In genomic region chr7:40447345-40447744, GRCh38 we compare ENCODE assay signal across 21 cellular contexts.
DNase-seq lines count a peak whose midpoint lies in the region; ATAC-seq, FAIRE-seq and TF ChIP-seq lines count a peak whose summit lies in the region.
"Had no signal": no experiment of that assay in that cellular context is flagged by ENCODE, and none has a peak within 500 bp of the region (broad histone marks: within the 10 kb centered on the region; RNA-seq: fewer than 3 reads in every experiment).

No MANE protein-coding gene starts in this region.

- 0% methylated on average over 2 of the region's 2 CpGs for WGBS in K562 (ENCODE audit: insufficient coverage, low coverage, missing lambda C conversion rate)

- H3K4me3 ChIP-seq in A673 (ENCODE audit: low read depth, low read length, poor library complexity, severe bottlenecking) = no peak overlapping the region
- H3K4me3 ChIP-seq in GM23338 = no peak overlapping the region
- H3K4me3 ChIP-seq in OCI-LY7 (ENCODE audit: low read depth, low read length, poor library complexity, severe bottlenecking) = no peak overlapping the region
- no peak overlapping the region for H3K4me3 ChIP-seq in K562

- H3K27ac ChIP-seq in A673 (ENCODE audit: low read depth, low read length, poor library complexity, severe bottlenecking) (no peak overlapping the region), GM23338 (ENCODE audit: low read depth) (no peak overlapping the region), OCI-LY7 (ENCODE audit: low read depth, low read length, poor library complexity, severe bottlenecking) (no peak overlapping the region), K562 (ENCODE audit: extremely low read depth, low read depth, low read length) (no peak overlapping the region)

- no peak overlapping the region for H2AFZ ChIP-seq in GM23338
- no peak overlapping the region for H2AFZ ChIP-seq in OCI-LY7 (ENCODE audit: low read length)
- no peak overlapping the region for H2AFZ ChIP-seq in K562 (ENCODE audit: low read depth, low read length)

- H3K79me2 ChIP-seq in GM23338 (replicated peaks; ENCODE audit: insufficient read depth) (no peaks in the 10 kb centered on the region), OCI-LY7 (ENCODE audit: insufficient read depth, low read depth, low read length) (no peaks in the 10 kb centered on the region), K562 (ENCODE audit: control insufficient read depth, insufficient read depth, low read length) (no peaks in the 10 kb centered on the region)

- H3K36me3 ChIP-seq in A673 (ENCODE audit: insufficient read depth, low read length, poor library complexity, severe bottlenecking) = no peaks in the 10 kb centered on the region
- no peaks in the 10 kb centered on the region for H3K36me3 ChIP-seq in GM23338 (ENCODE audit: insufficient read depth)
- no peaks in the 10 kb centered on the region for H3K36me3 ChIP-seq in OCI-LY7 (ENCODE audit: insufficient read depth, low read length)
- no peaks in the 10 kb centered on the region for H3K36me3 ChIP-seq in K562 (ENCODE audit: control insufficient read depth, insufficient read depth, low read length)

- DNase-seq in A673 (ENCODE audit: low spot score) (no peak), GM23338 (ENCODE audit: low spot score) (peak; percentile 43), OCI-LY7 (ENCODE audit: low spot score) (peak; percentile 3), K562 (ENCODE audit: extremely low read depth in 1 of 4, low spot score in 3 of 4) (no peak), AG08395 (ENCODE audit: low spot score) (no peak), progenitor cell of endocrine pancreas (ENCODE audit: low spot score, unreplicated experiment) (no peak)
- DNase-seq: activated CD4-positive, alpha-beta T cell treated with anti-CD3 and anti-CD28 coated beads, Interleukin-2, amount 10 ng/mL, durations not matched to agents 7 days and 5 days; activated CD8-positive, alpha-beta memory T cell treated with anti-CD3 and anti-CD28 coated beads, Interleukin-2, amount 50 U/mL, for 48 hours; CD8-positive, alpha-beta T cell; EL; Karpas-422; mammary epithelial cell; naive thymus-derived CD4-positive, alpha-beta T cell; NCI-H1436; NCI-H2227 treated with DMSO at 0.1 percent for 48 hours; SIG-M5; stimulated activated CD4-positive, alpha-beta T cell treated with anti-CD3 and anti-CD28 coated beads, Interleukin-4, amount 100 ng/mL, for 24 hours had no signal

- BruUV-seq in A673 (replicated peaks; lab: Mats Ljungman, UMichigan) (no TSS peak), OCI-LY7 (replicated peaks; lab: Mats Ljungman, UMichigan) (no TSS peak), K562 (replicated peaks; lab: Mats Ljungman, UMichigan) (no TSS peak)

- in situ Hi-C loops in K562 (cut with MboI) = no loop called here

- H3K9me1 ChIP-seq in K562 (ENCODE audit: control insufficient read depth, insufficient read depth, low read length) = no peaks in the 10 kb centered on the region

- no peaks in the 10 kb centered on the region for H3F3A ChIP-seq in GM23338 (replicated peaks; ENCODE audit: low read depth)

- TF ChIP-seq POLR2A in K562 (conservative IDR thresholded peaks at IDR 0.05) (no peak), GM18505 (IDR thresholded peaks at IDR 0.05; ENCODE audit: borderline replicate concordance, extremely low read depth, insufficient read depth, insufficient read length) (no peak)

- intact Hi-C loops in A673 (cut with micrococcal nuclease; ENCODE audit: unreplicated experiment) (no loop called here), OCI-LY7 (cut with micrococcal nuclease; ENCODE audit: unreplicated experiment) (no loop called here), K562 (cut with micrococcal nuclease) (no loop called here)

- H3K9me3 ChIP-seq in A673 (ENCODE audit: low read depth, low read length, poor library complexity, severe bottlenecking) = no peaks in the 10 kb centered on the region
- no peaks in the 10 kb centered on the region for H3K9me3 ChIP-seq in OCI-LY7 (ENCODE audit: low read length)
- H3K9me3 ChIP-seq in K562 (replicated peaks; ENCODE audit: control insufficient read depth, insufficient read depth, low read depth, low read length) = no peaks in the 10 kb centered on the region

- H3K4me2 ChIP-seq in GM23338 (no peak overlapping the region), OCI-LY7 (ENCODE audit: low read length) (no peak overlapping the region), K562 (ENCODE audit: insufficient read depth, low read length) (no peak overlapping the region)

- FAIRE-seq in K562 (lab: Jason Lieb, UNC) = no peak
- FAIRE-seq: keratinocyte had no signal

- H3K9me2 ChIP-seq in GM23338 (ENCODE audit: insufficient read depth) (no peaks in the 10 kb centered on the region), OCI-LY7 (ENCODE audit: insufficient read depth, low read length) (no peaks in the 10 kb centered on the region)

- no peaks in the 10 kb centered on the region for H3K9me3 Mint-ChIP-seq in GM23338
- H3K9me3 Mint-ChIP-seq in progenitor cell of endocrine pancreas (ENCODE audit: low read depth) = peaks cover 3% of the 10 kb centered on the region

- ATAC-seq in GM23338 (peak; percentile 50; the same call in 2 of the 3 replicates), K562 (no peak), HG03097 (IDR thresholded peaks at IDR 0.05; ENCODE audit: low FRiP score, unreplicated experiment) (no peak), GM18505 (IDR thresholded peaks at IDR 0.05; ENCODE audit: unreplicated experiment) (no peak)
- ATAC-seq: CD8-positive, alpha-beta T cell; naive thymus-derived CD4-positive, alpha-beta T cell had no signal

- no peaks in the 10 kb centered on the region for H3K4me1 ChIP-seq in A673 (ENCODE audit: insufficient read depth, low read length, poor library complexity, severe bottlenecking)
- no peaks in the 10 kb centered on the region for H3K4me1 ChIP-seq in GM23338 (ENCODE audit: insufficient read depth)
- H3K4me1 ChIP-seq in OCI-LY7 (ENCODE audit: insufficient read depth, low read length, poor library complexity, severe bottlenecking) = no peaks in the 10 kb centered on the region
- no peaks in the 10 kb centered on the region for H3K4me1 ChIP-seq in K562 (replicated peaks in 1 of 2; ENCODE audit: control insufficient read depth in 2 of 2, insufficient read depth in 2 of 2, low read length in 2 of 2)

- H3K36me3 Mint-ChIP-seq in GM23338 (ENCODE audit: low read depth) = no peaks in the 10 kb centered on the region
- H3K36me3 Mint-ChIP-seq in progenitor cell of endocrine pancreas (ENCODE audit: insufficient read depth) = no peaks in the 10 kb centered on the region
- H3K36me3 Mint-ChIP-seq: CD8-positive, alpha-beta T cell had no signal

- no peak for TF ChIP-seq EP300 in K562 (IDR thresholded peaks at IDR 0.05; ENCODE audit: low read length)

- H3K27me3 Mint-ChIP-seq in GM23338 (ENCODE audit: insufficient read depth, low read depth, poor library complexity) (no peaks in the 10 kb centered on the region), progenitor cell of endocrine pancreas (no peaks in the 10 kb centered on the region)
- H3K27me3 Mint-ChIP-seq: activated CD4-positive, alpha-beta T cell treated with anti-CD3 and anti-CD28 coated beads, Interleukin-2, amount 10 ng/mL, durations not matched to agents 7 days and 5 days; central memory CD8-positive, alpha-beta T cell had no signal

- H3K9ac ChIP-seq in K562 (ENCODE audit: insufficient read depth in 1 of 2, low read depth in 2 of 2, low read length in 2 of 2) = no peak overlapping the region

- 0 out of 2 replicates have a peak, but pooled peaks have one; percentile 23 for TF ChIP-seq CTCF in A673 (conservative IDR thresholded peaks at IDR 0.05; ENCODE audit: low read depth, low read length)
- peak; percentile 49 to 68 for TF ChIP-seq CTCF in GM23338 (conservative IDR thresholded peaks at IDR 0.05; ENCODE audit: low read depth in 2 of 2)
- peak; percentile 55 for TF ChIP-seq CTCF in OCI-LY7 (conservative IDR thresholded peaks at IDR 0.05; ENCODE audit: low read length)
- TF ChIP-seq CTCF in K562 (IDR thresholded peaks at IDR 0.05 in 2 of 3, conservative IDR thresholded peaks at IDR 0.05 in 1 of 3; ENCODE audit: insufficient read depth in 2 of 3, low read depth in 1 of 3, low read length in 3 of 3) = peak in 1 of 3 experiments; percentile 33; a peak in 1 of 6 replicates
- TF ChIP-seq CTCF in progenitor cell of endocrine pancreas (IDR thresholded peaks at IDR 0.05; ENCODE audit: unreplicated experiment) = no peak

- no peak overlapping the region for H3K4me3 Mint-ChIP-seq in GM23338
- H3K4me3 Mint-ChIP-seq in progenitor cell of endocrine pancreas (ENCODE audit: low read depth) = no peak overlapping the region
- H3K4me3 Mint-ChIP-seq: activated CD4-positive, alpha-beta T cell treated with anti-CD3 and anti-CD28 coated beads, Interleukin-2, amount 10 ng/mL, durations not matched to agents 7 days and 5 days; CD8-positive, alpha-beta T cell; central memory CD8-positive, alpha-beta T cell; naive thymus-derived CD4-positive, alpha-beta T cell had no signal

- no peak overlapping the region for H3K27ac Mint-ChIP-seq in GM23338
- no peak overlapping the region for H3K27ac Mint-ChIP-seq in progenitor cell of endocrine pancreas
- H3K27ac Mint-ChIP-seq: activated CD4-positive, alpha-beta T cell treated with anti-CD3 and anti-CD28 coated beads, Interleukin-2, amount 10 ng/mL, durations not matched to agents 7 days and 5 days; CD8-positive, alpha-beta T cell; naive thymus-derived CD4-positive, alpha-beta T cell had no signal

- CTCF ChIA-PET in A673 (lab: Charles Lee) (no interaction called here), OCI-LY7 (lab: Charles Lee; ENCODE audit: unreplicated experiment) (no interaction called here), K562 (lab: Yijun Ruan, JAX; ENCODE audit: low intra/inter-chr PET ratio) (no interaction called here)

- H3K27me3 ChIP-seq in A673 (replicated peaks; ENCODE audit: insufficient read depth, low read depth, low read length, poor library complexity) = no peaks in the 10 kb centered on the region
- H3K27me3 ChIP-seq in GM23338 (ENCODE audit: insufficient read depth) = no peaks in the 10 kb centered on the region
- no peaks in the 10 kb centered on the region for H3K27me3 ChIP-seq in K562 (ENCODE audit: control insufficient read depth in 2 of 2, insufficient read depth in 2 of 2, low read length in 2 of 2)

- POLR2A ChIA-PET in A673 (lab: Charles Lee; ENCODE audit: low non-redundant PET) = no interaction called here
- POLR2A ChIA-PET in OCI-LY7 (lab: Charles Lee) = interaction anchor here (0.7 kb wide), 1 partner anchor 338 kb away, joined by 3 read pairs; no protein-coding TSS in a partner anchor
- POLR2A ChIA-PET in K562 (lab: Yijun Ruan, JAX) = no interaction called here

- H4K20me1 ChIP-seq in GM23338 (replicated peaks; ENCODE audit: insufficient read depth) (no peaks in the 10 kb centered on the region), OCI-LY7 (ENCODE audit: insufficient read depth, low read length) (no peaks in the 10 kb centered on the region), K562 (replicated peaks; ENCODE audit: control insufficient read depth, insufficient read depth, low read length) (no peaks in the 10 kb centered on the region)

- peak; percentile 36 to 55 for TF ChIP-seq RAD21 in K562 (CRISPR knock-in tag; conservative IDR thresholded peaks at IDR 0.05 in 1 of 2, IDR thresholded peaks at IDR 0.05 in 1 of 2)

- H3K4me1 Mint-ChIP-seq in GM23338 (no peaks in the 10 kb centered on the region), progenitor cell of endocrine pancreas (ENCODE audit: low read depth) (no peaks in the 10 kb centered on the region)
- H3K4me1 Mint-ChIP-seq: activated CD4-positive, alpha-beta T cell treated with anti-CD3 and anti-CD28 coated beads, Interleukin-2, amount 10 ng/mL, durations not matched to agents 7 days and 5 days; central memory CD8-positive, alpha-beta T cell; naive thymus-derived CD4-positive, alpha-beta T cell had no signal

Comparison
In these comparisons a context has a peak if more than half of its experiments do, and no peak if none do; other contexts are left out.
1. DNase-seq: peak in GM23338 (single experiment) and OCI-LY7 (single experiment); none in A673 (single experiment), K562 (0 of 4), AG08395 (single experiment) and progenitor cell of endocrine pancreas (single experiment).